27 cellular contexts compared by ENCODE assay signal in the genomic region with DNA sequence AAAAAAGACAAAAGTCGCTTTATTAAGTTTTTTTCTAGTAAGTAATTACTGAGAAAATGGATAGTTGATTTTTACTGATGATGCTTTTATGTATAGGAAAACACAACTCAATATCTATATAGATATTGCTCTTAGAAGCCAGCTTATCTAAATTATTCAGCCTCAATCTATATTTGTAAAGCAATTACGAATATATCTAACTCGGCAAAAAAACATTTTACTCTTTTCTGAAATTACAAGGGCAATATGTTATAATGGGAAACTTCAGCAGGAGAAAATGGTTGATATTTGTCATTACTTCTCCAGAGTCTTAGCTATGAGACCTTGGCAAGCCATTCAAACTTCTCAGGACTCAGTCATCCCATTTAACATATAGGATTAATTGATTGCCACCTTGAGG.
"Had no signal": no experiment of that assay in that cellular context is flagged by ENCODE, and none has a peak within 500 bp of the region (broad histone marks: within the 10 kb centered on the region; RNA-seq: fewer than 3 reads in every experiment).

No MANE protein-coding gene starts in this region.

- H3K9me3 Mint-ChIP-seq: activated CD4-positive, alpha-beta memory T cell treated with anti-CD3 and anti-CD28 coated beads, Interleukin-2, amount 10 ng/mL, durations not matched to agents 7 days and 5 days; activated CD4-positive, alpha-beta T cell treated with anti-CD3 and anti-CD28 coated beads, Interleukin-2, amount 10 ng/mL, durations not matched to agents 24 days and 14 days; activated naive CD4-positive, alpha-beta T cell treated with anti-CD3 and anti-CD28 coated beads, Interleukin-2, amount 10 ng/mL, durations not matched to agents 7 days and 5 days; activated naive CD8-positive, alpha-beta T cell treated with anti-CD3 and anti-CD28 coated beads, Interleukin-2, amount 10 ng/mL, durations not matched to agents 7 days and 5 days; activated T-cell treated with anti-CD3 and anti-CD28 coated beads, Interleukin-2, amount 50 U/mL, for 72 hours had no signal

- FAIRE-seq: bronchial epithelial cell had no signal

- H3K27me3 ChIP-seq: ascending aorta, brain microvascular endothelial cell, esophagus squamous epithelium, gastroesophageal sphincter had no signal

- H3K4me1 ChIP-seq: ascending aorta, esophagus squamous epithelium, gastroesophageal sphincter had no signal

- H3K27ac Mint-ChIP-seq: activated CD4-positive, alpha-beta memory T cell treated with anti-CD3 and anti-CD28 coated beads, Interleukin-2, amount 10 ng/mL, durations not matched to agents 7 days and 5 days; activated CD4-positive, alpha-beta T cell treated with anti-CD3 and anti-CD28 coated beads for 36 hours; activated CD4-positive, alpha-beta T cell treated with anti-CD3 and anti-CD28 coated beads, Interleukin-2, amount 10 ng/mL, durations not matched to agents 24 days and 14 days; activated naive CD4-positive, alpha-beta T cell treated with anti-CD3 and anti-CD28 coated beads, Interleukin-2, amount 10 ng/mL, durations not matched to agents 7 days and 5 days; activated naive CD4-positive, alpha-beta T cell treated with anti-CD3 and anti-CD28 coated beads, Interleukin-2, amount 50 U/mL, for 72 hours; activated naive CD8-positive, alpha-beta T cell treated with anti-CD3 and anti-CD28 coated beads, Interleukin-2, amount 10 ng/mL, durations not matched to agents 7 days and 5 days; activated T-cell treated with anti-CD3 and anti-CD28 coated beads, Interleukin-2, amount 50 U/mL, for 24 hours; activated T-cell treated with anti-CD3 and anti-CD28 coated beads, Interleukin-2, amount 50 U/mL, for 72 hours; effector memory CD8-positive, alpha-beta T cell had no signal

- H3K27me3 Mint-ChIP-seq: activated CD4-positive, alpha-beta memory T cell treated with anti-CD3 and anti-CD28 coated beads, Interleukin-2, amount 10 ng/mL, durations not matched to agents 7 days and 5 days; activated CD4-positive, alpha-beta T cell treated with anti-CD3 and anti-CD28 coated beads for 36 hours; activated CD4-positive, alpha-beta T cell treated with anti-CD3 and anti-CD28 coated beads, Interleukin-2, amount 10 ng/mL, durations not matched to agents 24 days and 14 days; activated naive CD4-positive, alpha-beta T cell treated with anti-CD3 and anti-CD28 coated beads, Interleukin-2, amount 10 ng/mL, durations not matched to agents 7 days and 5 days; activated naive CD8-positive, alpha-beta T cell treated with anti-CD3 and anti-CD28 coated beads, Interleukin-2, amount 10 ng/mL, durations not matched to agents 7 days and 5 days; activated T-cell treated with anti-CD3 and anti-CD28 coated beads, Interleukin-2, amount 50 U/mL, for 24 hours; effector memory CD8-positive, alpha-beta T cell had no signal

- H3K4me3 ChIP-seq: ascending aorta, esophagus squamous epithelium, gastroesophageal sphincter had no signal

- ATAC-seq: activated CD4-positive, alpha-beta T cell treated with anti-CD3 and anti-CD28 coated beads for 36 hours; activated naive CD4-positive, alpha-beta T cell treated with anti-CD3 and anti-CD28 coated beads, Interleukin-2, amount 50 U/mL, for 72 hours; activated T-cell treated with anti-CD3 and anti-CD28 coated beads, Interleukin-2, amount 50 U/mL, for 72 hours; effector memory CD8-positive, alpha-beta T cell; gastroesophageal sphincter had no signal

- H3K4me3 Mint-ChIP-seq: activated CD4-positive, alpha-beta memory T cell treated with anti-CD3 and anti-CD28 coated beads, Interleukin-2, amount 10 ng/mL, durations not matched to agents 7 days and 5 days; activated CD4-positive, alpha-beta T cell treated with anti-CD3 and anti-CD28 coated beads for 36 hours; activated CD4-positive, alpha-beta T cell treated with anti-CD3 and anti-CD28 coated beads, Interleukin-2, amount 10 ng/mL, durations not matched to agents 24 days and 14 days; activated naive CD4-positive, alpha-beta T cell treated with anti-CD3 and anti-CD28 coated beads, Interleukin-2, amount 10 ng/mL, durations not matched to agents 7 days and 5 days; activated naive CD8-positive, alpha-beta T cell treated with anti-CD3 and anti-CD28 coated beads, Interleukin-2, amount 10 ng/mL, durations not matched to agents 7 days and 5 days; activated T-cell treated with anti-CD3 and anti-CD28 coated beads, Interleukin-2, amount 50 U/mL, for 24 hours; activated T-cell treated with anti-CD3 and anti-CD28 coated beads, Interleukin-2, amount 50 U/mL, for 72 hours; effector memory CD8-positive, alpha-beta T cell had no signal

- H3K4me1 Mint-ChIP-seq: activated CD4-positive, alpha-beta memory T cell treated with anti-CD3 and anti-CD28 coated beads, Interleukin-2, amount 10 ng/mL, durations not matched to agents 7 days and 5 days; activated CD4-positive, alpha-beta T cell treated with anti-CD3 and anti-CD28 coated beads for 36 hours; activated CD4-positive, alpha-beta T cell treated with anti-CD3 and anti-CD28 coated beads, Interleukin-2, amount 10 ng/mL, durations not matched to agents 24 days and 14 days; activated naive CD4-positive, alpha-beta T cell treated with anti-CD3 and anti-CD28 coated beads, Interleukin-2, amount 10 ng/mL, durations not matched to agents 7 days and 5 days; activated naive CD8-positive, alpha-beta T cell treated with anti-CD3 and anti-CD28 coated beads, Interleukin-2, amount 10 ng/mL, durations not matched to agents 7 days and 5 days had no signal

- H3K36me3 Mint-ChIP-seq: activated naive CD4-positive, alpha-beta T cell treated with anti-CD3 and anti-CD28 coated beads, Interleukin-2, amount 10 ng/mL, durations not matched to agents 7 days and 5 days; activated naive CD4-positive, alpha-beta T cell treated with anti-CD3 and anti-CD28 coated beads, Interleukin-2, amount 50 U/mL, for 72 hours; activated naive CD8-positive, alpha-beta T cell treated with anti-CD3 and anti-CD28 coated beads, Interleukin-2, amount 10 ng/mL, durations not matched to agents 7 days and 5 days had no signal

- H3K27ac ChIP-seq: ascending aorta, brain microvascular endothelial cell, epithelial cell of prostate, esophagus squamous epithelium, gastroesophageal sphincter had no signal

- H3K9me3 ChIP-seq: ascending aorta, esophagus squamous epithelium, gastroesophageal sphincter had no signal

- H3K36me3 ChIP-seq: ascending aorta, brain microvascular endothelial cell, esophagus squamous epithelium, gastroesophageal sphincter had no signal

- DNase-seq: activated CD4-positive, alpha-beta memory T cell treated with anti-CD3 and anti-CD28 coated beads, Interleukin-2, amount 10 ng/mL, durations not matched to agents 7 days and 5 days; activated CD4-positive, alpha-beta T cell treated with anti-CD3 and anti-CD28 coated beads for 36 hours; activated CD4-positive, alpha-beta T cell treated with anti-CD3 and anti-CD28 coated beads, Interleukin-2, amount 10 ng/mL, durations not matched to agents 24 days and 14 days; activated CD4-positive, CD25-positive, alpha-beta regulatory T cell; activated CD4-positive, CD25-positive, alpha-beta regulatory T cell treated with anti-CD3 and anti-CD28 coated beads, Interleukin-2, amount 50 U/mL, for 72 hours; activated CD8-positive, alpha-beta memory T cell treated with anti-CD3 and anti-CD28 coated beads, Interleukin-2, amount 50 U/mL, for 48 hours; activated gamma-delta T cell; activated naive CD4-positive, alpha-beta T cell; activated naive CD4-positive, alpha-beta T cell treated with anti-CD3 and anti-CD28 coated beads, Interleukin-2, amount 10 ng/mL, durations not matched to agents 7 days and 5 days; activated naive CD8-positive, alpha-beta T cell treated with anti-CD3 and anti-CD28 coated beads, Interleukin-2, amount 10 ng/mL, durations not matched to agents 7 days and 5 days; activated T-cell treated with anti-CD3 and anti-CD28 coated beads for 4 hours; activated T-cell treated with anti-CD3 and anti-CD28 coated beads, Interleukin-2, amount 50 U/mL, for 24 hours; activated T-cell treated with anti-CD3 and anti-CD28 coated beads, Interleukin-2, amount 50 U/mL, for 72 hours; brain microvascular endothelial cell; cortex of kidney; dermis blood vessel endothelial cell; effector CD4-positive, alpha-beta T cell; effector memory CD8-positive, alpha-beta T cell; esophagus squamous epithelium; foreskin melanocyte; head of caudate nucleus; T-helper 2 cell had no signal
